In the genomic region with DNA sequence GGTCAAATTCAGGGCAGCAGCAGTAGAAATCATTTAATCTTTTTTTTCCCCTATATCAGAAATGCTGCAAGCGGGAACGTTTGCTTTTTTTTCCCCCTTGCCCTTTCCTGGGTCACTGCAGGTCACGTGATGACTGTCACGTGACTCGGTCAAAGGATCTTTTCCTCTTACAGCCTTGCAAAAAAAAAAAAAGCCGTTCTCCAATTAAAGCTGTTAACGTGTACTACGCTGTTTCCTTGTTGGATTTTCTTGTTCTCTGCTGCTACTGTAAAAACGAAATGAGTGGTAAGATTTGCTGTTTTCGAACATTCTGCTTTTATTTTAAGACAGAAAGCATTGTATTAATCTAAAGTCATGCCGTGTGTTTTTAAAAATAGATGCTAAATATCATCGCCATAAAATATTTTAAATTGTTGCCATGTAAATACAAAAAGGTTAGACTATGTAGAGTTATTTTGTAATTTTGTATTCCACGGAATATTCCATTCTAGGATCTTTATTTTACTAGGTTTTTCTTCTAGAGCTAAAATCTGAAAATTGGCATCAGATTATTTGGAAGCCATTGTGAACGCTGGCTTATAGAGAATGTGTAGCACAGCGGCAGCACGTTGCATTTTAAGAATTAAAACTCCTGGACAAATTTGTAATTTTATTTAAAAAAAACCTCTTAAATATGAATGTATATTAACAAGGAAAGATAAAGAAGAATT, we compare ENCODE assay signal across 1 cellular context.
A peak's percentile ranks its signal among the peaks of the same experiment; 100 is the strongest.
TF ChIP-seq lines count a peak whose summit lies in the region.

No MANE protein-coding gene starts in this region.

TF ChIP-seq in GM12878, 131 proteins besides CTCF, POLR2A, EP300 and RAD21 (continued from another document):
- TF ChIP-seq IRF4 (IDR thresholded peaks at IDR 0.05; ENCODE audit: low read depth, low read length): no peak
- TF ChIP-seq FOS (IDR thresholded peaks at IDR 0.05; ENCODE audit: borderline replicate concordance, extremely low read depth, insufficient read length): peak; percentile 69
- TF ChIP-seq NR2F1 (conservative IDR thresholded peaks at IDR 0.05): peak; percentile 94
- no peak for TF ChIP-seq RBBP5 (conservative IDR thresholded peaks at IDR 0.05)
- TF ChIP-seq IKZF2 (IDR thresholded peaks at IDR 0.05): 0 out of 4 replicates have a peak, but pooled peaks of 1 of the 2 experiments have one; percentile 18
- TF ChIP-seq BHLHE40 (IDR thresholded peaks at IDR 0.05; ENCODE audit: borderline replicate concordance in 1 of 2, low read depth in 2 of 2, low read length in 1 of 2): peak; percentile 91 to 97
- TF ChIP-seq ZZZ3 (IDR thresholded peaks at IDR 0.05; ENCODE audit: control insufficient read depth, insufficient read length, low read depth): no peak
- TF ChIP-seq SUZ12 (IDR thresholded peaks at IDR 0.05; ENCODE audit: unreplicated experiment): no peak
- peak; percentile 64 for TF ChIP-seq RELA (IDR thresholded peaks at IDR 0.05; ENCODE audit: borderline replicate concordance, partially characterized antibody)
- peak; percentile 63 for TF ChIP-seq MEF2B (IDR thresholded peaks at IDR 0.05; ENCODE audit: partially characterized antibody, poor library complexity, severe bottlenecking)
- TF ChIP-seq EED (IDR thresholded peaks at IDR 0.05; ENCODE audit: low read depth): no peak
- no peak for TF ChIP-seq KAT2A (conservative IDR thresholded peaks at IDR 0.05; ENCODE audit: control insufficient read depth, low read depth, low read length)
- peak; percentile 54; the same call in 1 of the 2 replicates for TF ChIP-seq CREB1 (IDR thresholded peaks at IDR 0.05; ENCODE audit: low read depth)
- TF ChIP-seq MEF2A (IDR thresholded peaks at IDR 0.05; ENCODE audit: insufficient read depth, low read depth, low read length): no peak
- peak; percentile 99 for TF ChIP-seq ZNF384 (IDR thresholded peaks at IDR 0.05; ENCODE audit: borderline replicate concordance, low read depth, low read length)
- TF ChIP-seq ZBED1 (IDR thresholded peaks at IDR 0.05; ENCODE audit: borderline replicate concordance): 0 out of 2 replicates have a peak, but pooled peaks have one; percentile 25
- TF ChIP-seq, protein P1, sequence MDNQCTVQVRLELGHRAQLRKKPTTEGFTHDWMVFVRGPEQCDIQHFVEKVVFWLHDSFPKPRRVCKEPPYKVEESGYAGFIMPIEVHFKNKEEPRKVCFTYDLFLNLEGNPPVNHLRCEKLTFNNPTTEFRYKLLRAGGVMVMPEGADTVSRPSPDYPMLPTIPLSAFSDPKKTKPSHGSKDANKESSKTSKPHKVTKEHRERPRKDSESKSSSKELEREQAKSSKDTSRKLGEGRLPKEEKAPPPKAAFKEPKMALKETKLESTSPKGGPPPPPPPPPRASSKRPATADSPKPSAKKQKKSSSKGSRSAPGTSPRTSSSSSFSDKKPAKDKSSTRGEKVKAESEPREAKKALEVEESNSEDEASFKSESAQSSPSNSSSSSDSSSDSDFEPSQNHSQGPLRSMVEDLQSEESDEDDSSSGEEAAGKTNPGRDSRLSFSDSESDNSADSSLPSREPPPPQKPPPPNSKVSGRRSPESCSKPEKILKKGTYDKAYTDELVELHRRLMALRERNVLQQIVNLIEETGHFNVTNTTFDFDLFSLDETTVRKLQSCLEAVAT (IDR thresholded peaks at IDR 0.05): 0 out of 2 replicates have a peak, but pooled peaks have one; percentile 15
- no peak for TF ChIP-seq PAX5 (IDR thresholded peaks at IDR 0.05; ENCODE audit: borderline replicate concordance, low read depth, low read length)
- TF ChIP-seq MYC (IDR thresholded peaks at IDR 0.05; ENCODE audit: insufficient read depth, insufficient read length, insufficient replicate concordance, low read length, severe bottlenecking): no peak
- peak; percentile 21; the same call in 1 of the 2 replicates for TF ChIP-seq SMARCA5 (IDR thresholded peaks at IDR 0.05)
- TF ChIP-seq, protein P2, sequence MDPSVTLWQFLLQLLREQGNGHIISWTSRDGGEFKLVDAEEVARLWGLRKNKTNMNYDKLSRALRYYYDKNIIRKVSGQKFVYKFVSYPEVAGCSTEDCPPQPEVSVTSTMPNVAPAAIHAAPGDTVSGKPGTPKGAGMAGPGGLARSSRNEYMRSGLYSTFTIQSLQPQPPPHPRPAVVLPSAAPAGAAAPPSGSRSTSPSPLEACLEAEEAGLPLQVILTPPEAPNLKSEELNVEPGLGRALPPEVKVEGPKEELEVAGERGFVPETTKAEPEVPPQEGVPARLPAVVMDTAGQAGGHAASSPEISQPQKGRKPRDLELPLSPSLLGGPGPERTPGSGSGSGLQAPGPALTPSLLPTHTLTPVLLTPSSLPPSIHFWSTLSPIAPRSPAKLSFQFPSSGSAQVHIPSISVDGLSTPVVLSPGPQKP (IDR thresholded peaks at IDR 0.05; ENCODE audit: low read depth, low read length): no peak
- TF ChIP-seq MTA2 (IDR thresholded peaks at IDR 0.05; ENCODE audit: low read depth): no peak
- TF ChIP-seq MTA3 (IDR thresholded peaks at IDR 0.05; ENCODE audit: borderline replicate concordance, low read length): no peak
- 0 out of 4 replicates have a peak, but pooled peaks of 1 of the 2 experiments have one; percentile 43 for TF ChIP-seq SRF (IDR thresholded peaks at IDR 0.05; ENCODE audit: low read depth in 2 of 2, low read length in 2 of 2)
- peak; percentile 100 for TF ChIP-seq RAD51 (IDR thresholded peaks at IDR 0.05)
- TF ChIP-seq RUNX3 (IDR thresholded peaks at IDR 0.05; ENCODE audit: low read length): peak; percentile 18; the same call in 1 of the 2 replicates
- no peak for TF ChIP-seq SMC3 (IDR thresholded peaks at IDR 0.05; ENCODE audit: borderline replicate concordance, low read length)
- TF ChIP-seq TBL1XR1 (IDR thresholded peaks at IDR 0.05; ENCODE audit: low read depth, low read length): peak; percentile 66; the same call in 1 of the 2 replicates
- TF ChIP-seq KDM1A (IDR thresholded peaks at IDR 0.05; ENCODE audit: borderline replicate concordance): no peak
- TF ChIP-seq ATF7 (IDR thresholded peaks at IDR 0.05; ENCODE audit: low read depth): peak; percentile 23; the same call in 1 of the 2 replicates
